ENCODE assay signal across 19 cellular contexts in the genomic region with DNA sequence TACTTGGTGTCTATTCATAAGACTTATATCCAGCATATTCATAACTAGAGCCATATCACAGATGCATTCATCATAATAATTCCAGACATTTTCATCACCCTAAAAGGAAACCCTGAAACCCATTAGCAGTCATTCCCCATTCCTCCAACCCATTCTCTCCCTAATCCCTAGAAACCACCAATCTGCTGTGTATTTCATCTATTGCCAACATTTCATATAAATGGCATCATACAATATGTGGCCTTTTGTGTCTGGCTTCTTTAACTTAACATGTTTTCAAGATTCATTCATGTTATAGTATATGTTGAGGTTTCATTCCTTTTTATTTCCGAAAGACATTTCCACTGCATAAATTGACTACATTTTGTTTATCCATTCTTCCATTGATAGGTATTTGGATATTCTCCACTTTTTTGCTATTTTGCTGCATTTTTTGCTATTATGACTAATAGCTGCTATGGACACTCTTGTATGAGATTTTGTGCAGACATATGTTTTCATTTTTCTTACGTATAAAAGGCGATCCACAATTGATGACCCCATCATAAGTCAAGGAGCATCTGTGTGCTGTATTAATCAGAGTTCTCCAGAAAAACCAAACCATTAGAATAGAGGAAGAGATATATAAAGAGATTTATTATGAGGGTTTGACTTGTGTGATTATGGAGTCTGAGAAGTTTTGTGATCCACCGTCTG. TPM values are rescaled to one million over a fixed set of nuclear protein-coding genes. Genes with fewer than 3 reads are reported as not detected.
DNase-seq lines count a peak whose midpoint lies in the region; ATAC-seq, FAIRE-seq and TF ChIP-seq lines count a peak whose summit lies in the region.
"Had no signal": no experiment of that assay in that cellular context is flagged by ENCODE, and none has a peak within 500 bp of the region (broad histone marks: within the 10 kb centered on the region; RNA-seq: fewer than 3 reads in every experiment).

No MANE protein-coding gene starts in this region.

- H3K36me3 Mint-ChIP-seq in activated T-helper 1 cell treated with anti-CD3 and anti-CD28 coated beads, Interleukin-12 subunit alpha, Interleukin-12 subunit beta, Interleukin-2, Interleukin-4 antibody, amounts not matched to agents 30 ng/mL and 10 ng/mL and 1 ng/mL, durations not matched to agents 14 hours and 24 hours and 36 hours (ENCODE audit: low read depth), result peaks cover 28% of the 10 kb centered on the region

- no peaks in the 10 kb centered on the region for H3K9me3 ChIP-seq in GM23248 (ENCODE audit: low read depth)
- H3K9me3 ChIP-seq in osteoblast (ENCODE audit: low read depth, low read length), result no peaks in the 10 kb centered on the region
- H3K9me3 ChIP-seq in pancreas, result no peaks in the 10 kb centered on the region
- H3K9me3 ChIP-seq: BE2C had no signal

- DNase-seq in DMS 273 (lab: John Stamatoyannopoulos, UW; ENCODE audit: unreplicated experiment) (peak; percentile 10), DMS 273 treated with DMSO at 0.1 percent for 48 hours (lab: John Stamatoyannopoulos, UW) (no peak), GM23248 (peak; percentile 10), osteoblast (ENCODE audit: insufficient read length, low spot score, missing footprints) (no peak), pancreas (no peak), NCI-H82 (lab: John Stamatoyannopoulos, UW) (no peak), head of caudate nucleus (no peak)
- no peak for DNase-seq in activated T-helper 1 cell treated with anti-CD3 and anti-CD28 coated beads, Interleukin-12 subunit alpha, Interleukin-12 subunit beta, Interleukin-2, Interleukin-4 antibody, amounts not matched to agents 30 ng/mL and 10 ng/mL and 1 ng/mL, durations not matched to agents 14 hours and 24 hours and 36 hours (ENCODE audit: low spot score)
- DNase-seq: CD8-positive, alpha-beta memory T cell; DMS79; NCI-H1105 treated with DMSO at 0.1 percent for 48 hours; NCI-H2081 treated with DMSO at 0.1 percent for 48 hours; NCI-H510A treated with DMSO at 0.1 percent for 48 hours; NCI-H774; Right ventricle myocardium superior had no signal

- H3K36me3 ChIP-seq in GM23248 (ENCODE audit: low read depth), result no peaks in the 10 kb centered on the region
- H3K36me3 ChIP-seq in osteoblast (ENCODE audit: insufficient read depth, low read length), result no peaks in the 10 kb centered on the region
- H3K36me3 ChIP-seq in pancreas, result no peaks in the 10 kb centered on the region

- H3K79me2 ChIP-seq in GM23248 (ENCODE audit: insufficient read depth) (no peaks in the 10 kb centered on the region), osteoblast (ENCODE audit: insufficient read depth, low read length) (no peaks in the 10 kb centered on the region)

- H3K9ac ChIP-seq in GM23248, result no peak overlapping the region

- no peaks in the 10 kb centered on the region for H3K9me2 ChIP-seq in GM23248 (ENCODE audit: insufficient read depth)

- in situ Hi-C loops in GM23248 (cut with MboI), result no loop called here

- ATAC-seq in pancreas, result no peak
- ATAC-seq: HepG2 had no signal

- H3K27me3 ChIP-seq in GM23248 (replicated peaks; ENCODE audit: insufficient read depth), result no peaks in the 10 kb centered on the region
- no peaks in the 10 kb centered on the region for H3K27me3 ChIP-seq in osteoblast (ENCODE audit: insufficient read depth, low read length)
- H3K27me3 ChIP-seq in pancreas, result no peaks in the 10 kb centered on the region
- H3K27me3 ChIP-seq: BE2C had no signal

- TF ChIP-seq CTCF in osteoblast (IDR thresholded peaks at IDR 0.05; ENCODE audit: extremely low read depth, low read depth, low read length) (no peak), pancreas (IDR thresholded peaks at IDR 0.05) (no peak)

- H3K27ac Mint-ChIP-seq in activated T-helper 1 cell treated with anti-CD3 and anti-CD28 coated beads, Interleukin-12 subunit alpha, Interleukin-12 subunit beta, Interleukin-2, Interleukin-4 antibody, amounts not matched to agents 30 ng/mL and 10 ng/mL and 1 ng/mL, durations not matched to agents 14 hours and 24 hours and 36 hours, result peak overlapping the region; percentile 23

- H3K27me3 Mint-ChIP-seq in activated T-helper 1 cell treated with anti-CD3 and anti-CD28 coated beads, Interleukin-12 subunit alpha, Interleukin-12 subunit beta, Interleukin-2, Interleukin-4 antibody, amounts not matched to agents 30 ng/mL and 10 ng/mL and 1 ng/mL, durations not matched to agents 14 hours and 24 hours and 36 hours (ENCODE audit: insufficient read depth), result no peaks in the 10 kb centered on the region
- H3K27me3 Mint-ChIP-seq: CD8-positive, alpha-beta memory T cell had no signal

- 0 out of 2 replicates have a peak, but pooled peaks cover 4% of the 10 kb centered on the region for H3F3A ChIP-seq in GM23248 (ENCODE audit: insufficient read depth)

- H3K27ac ChIP-seq in GM23248, result no peak overlapping the region
- H3K27ac ChIP-seq in osteoblast (ENCODE audit: low read depth, low read length), result no peak overlapping the region
- no peak overlapping the region for H3K27ac ChIP-seq in pancreas
- H3K27ac ChIP-seq: 22Rv1 had no signal

- H3K4me1 Mint-ChIP-seq in activated T-helper 1 cell treated with anti-CD3 and anti-CD28 coated beads, Interleukin-12 subunit alpha, Interleukin-12 subunit beta, Interleukin-2, Interleukin-4 antibody, amounts not matched to agents 30 ng/mL and 10 ng/mL and 1 ng/mL, durations not matched to agents 14 hours and 24 hours and 36 hours (ENCODE audit: low read depth), result peaks cover 19% of the 10 kb centered on the region

- no peak overlapping the region for H3K4me3 Mint-ChIP-seq in activated T-helper 1 cell treated with anti-CD3 and anti-CD28 coated beads, Interleukin-12 subunit alpha, Interleukin-12 subunit beta, Interleukin-2, Interleukin-4 antibody, amounts not matched to agents 30 ng/mL and 10 ng/mL and 1 ng/mL, durations not matched to agents 14 hours and 24 hours and 36 hours

- 17 to 20% methylated on average over 4 of the region's 4 CpGs for WGBS in GM23248 (ENCODE audit: low coverage in 1 of 2, low lambda C conversion rate in 2 of 2, missing lambda C conversion rate in 2 of 2), 2 experiments
- WGBS in pancreas, 2 donors, result 86 to 92% methylated on average over 4 of the region's 4 CpGs

- no peak overlapping the region for H3K4me2 ChIP-seq in GM23248 (ENCODE audit: unreplicated experiment)
- H3K4me2 ChIP-seq in osteoblast (ENCODE audit: insufficient read depth, low read length), result no peak overlapping the region

- no peaks in the 10 kb centered on the region for H3K9me3 Mint-ChIP-seq in activated T-helper 1 cell treated with anti-CD3 and anti-CD28 coated beads, Interleukin-12 subunit alpha, Interleukin-12 subunit beta, Interleukin-2, Interleukin-4 antibody, amounts not matched to agents 30 ng/mL and 10 ng/mL and 1 ng/mL, durations not matched to agents 14 hours and 24 hours and 36 hours
- H3K9me3 Mint-ChIP-seq: CD8-positive, alpha-beta memory T cell had no signal

- H3K4me3 ChIP-seq in GM23248 (no peak overlapping the region), osteoblast (ENCODE audit: insufficient read depth, low read length) (no peak overlapping the region), pancreas (no peak overlapping the region)

- H2AFZ ChIP-seq in GM23248 (no peak overlapping the region), osteoblast (ENCODE audit: low read length) (peak overlapping the region; percentile 44)

- H4K20me1 ChIP-seq in GM23248 (ENCODE audit: insufficient read depth), result no peaks in the 10 kb centered on the region
- no peaks in the 10 kb centered on the region for H4K20me1 ChIP-seq in osteoblast (ENCODE audit: insufficient read depth, low read length)

- H3K4me1 ChIP-seq in GM23248 (ENCODE audit: insufficient read depth), result peaks cover 3% of the 10 kb centered on the region; the same call in 1 of the 2 replicates
- H3K4me1 ChIP-seq in osteoblast (ENCODE audit: insufficient read depth, low read length), result peaks cover 6% of the 10 kb centered on the region
- no peaks in the 10 kb centered on the region for H3K4me1 ChIP-seq in pancreas

- FAIRE-seq in pancreas (lab: Jason Lieb, UNC), result no peak
- FAIRE-seq: H54, HepG2 had no signal

- intact Hi-C loops in activated T-helper 1 cell treated with anti-CD3 and anti-CD28 coated beads, Interleukin-12 subunit alpha, Interleukin-12 subunit beta, Interleukin-2, Interleukin-4 antibody, amounts not matched to agents 30 ng/mL and 10 ng/mL and 1 ng/mL, durations not matched to agents 14 hours and 24 hours and 36 hours (cut with micrococcal nuclease), result no loop called here
- intact Hi-C loops in pancreas (cut with DNase I), result no loop called here
- intact Hi-C loops in head of caudate nucleus (cut with DNase I), result no loop called here

RNA-seq across cellular contexts. Expression of a gene that starts 5.2 kb away (rescaled TPM):
- 0.54 and 1.0 TPM in 2 replicates for total RNA-seq in GM23248 (2014; rRNA removed; shearing (Covaris generic))
- polyA plus RNA-seq in GM23248 (2016; fragmentation: Nextera tagmentation; extraction: Ambion mirVana) (0.56 and 1.4 TPM in 2 replicates), pancreas (under 1 TPM; 0.84 to 0.94 TPM)
- 113 and 119 TPM in 2 replicates for total RNA-seq in activated T-helper 1 cell treated with anti-CD3 and anti-CD28 coated beads, Interleukin-12 subunit alpha, Interleukin-12 subunit beta, Interleukin-2, Interleukin-4 antibody, amounts not matched to agents 30 ng/mL and 10 ng/mL and 1 ng/mL, durations not matched to agents 14 hours and 24 hours and 36 hours
- total RNA-seq in osteoblast (8.3 and 18.1 TPM in 2 replicates), pancreas (1 to 10 TPM in 5 of 6 donors, under 1 TPM in 1; 0.79 to 3.9 (median 1.4) TPM)

RNA-seq across cellular contexts. Expression of a gene that starts 34.9 kb away (rescaled TPM):
- total RNA-seq in GM23248 (2014; rRNA removed; shearing (Covaris generic)), result 0.22 and 0.38 TPM in 2 replicates
- polyA plus RNA-seq in GM23248 (2016; fragmentation: Nextera tagmentation; extraction: Ambion mirVana), result 0.35 and 0.63 TPM in 2 replicates
- 50.1 and 54.2 TPM in 2 replicates for total RNA-seq in activated T-helper 1 cell treated with anti-CD3 and anti-CD28 coated beads, Interleukin-12 subunit alpha, Interleukin-12 subunit beta, Interleukin-2, Interleukin-4 antibody, amounts not matched to agents 30 ng/mL and 10 ng/mL and 1 ng/mL, durations not matched to agents 14 hours and 24 hours and 36 hours
- total RNA-seq in osteoblast, result 1.8 and 6.9 TPM in 2 replicates
- total RNA-seq in pancreas, result 1 to 10 TPM; 2.6 to 8.8 (median 4.6) TPM
- 1 to 10 TPM; 1.7 to 2.3 TPM for polyA plus RNA-seq in pancreas

Comparison
In these comparisons a context has a peak if more than half of its experiments do, and no peak if none do; other contexts are left out.
1. DNase-seq: peak in DMS 273 (single experiment) and GM23248 (single experiment); none in DMS 273 treated with DMSO at 0.1 percent for 48 hours (single experiment), activated T-helper 1 cell treated with anti-CD3 and anti-CD28 coated beads, Interleukin-12 subunit alpha, Interleukin-12 subunit beta, Interleukin-2, Interleukin-4 antibody, amounts not matched to agents 30 ng/mL and 10 ng/mL and 1 ng/mL, durations not matched to agents 14 hours and 24 hours and 36 hours (single experiment), osteoblast (single experiment), pancreas (0 of 6), NCI-H82 (single experiment) and head of caudate nucleus (0 of 42).